ENCODE assay signal across 19 cellular contexts in genomic region chr22:18101536-18101935, GRCh38. TPM values are rescaled to one million over a fixed set of nuclear protein-coding genes. Genes with fewer than 3 reads are reported as not detected.
DNase-seq lines count a peak whose midpoint lies in the region; ATAC-seq and TF ChIP-seq lines count a peak whose summit lies in the region.
"Had no signal": no experiment of that assay in that cellular context is flagged by ENCODE, and none has a peak within 500 bp of the region (broad histone marks: within the 10 kb centered on the region; RNA-seq: fewer than 3 reads in every experiment).

No MANE protein-coding gene starts in this region.

- peaks cover 17% of the 10 kb centered on the region for H3K9me3 Mint-ChIP-seq in activated CD4-positive, alpha-beta T cell treated with anti-CD3 and anti-CD28 coated beads, Interleukin-2, amount 10 ng/mL, durations not matched to agents 24 days and 14 days
- H3K9me3 Mint-ChIP-seq in activated T-helper 17 cell treated with anti-CD3 and anti-CD28 coated beads, Interleukin-2, amount 50 U/mL, for 72 hours: no peaks in the 10 kb centered on the region

- peak overlapping the region; percentile 43 for H3K27ac Mint-ChIP-seq in activated CD4-positive, alpha-beta T cell treated with anti-CD3 and anti-CD28 coated beads, Interleukin-2, amount 10 ng/mL, durations not matched to agents 24 days and 14 days
- H3K27ac Mint-ChIP-seq in activated T-helper 17 cell treated with anti-CD3 and anti-CD28 coated beads, Interleukin-2, amount 50 U/mL, for 72 hours: peak overlapping the region; percentile 12

- no peak for TF ChIP-seq CTCF in gastrocnemius medialis (IDR thresholded peaks at IDR 0.05 in 4 of 5, conservative IDR thresholded peaks at IDR 0.05 in 1 of 5)

- H3K9me3 ChIP-seq in gastrocnemius medialis: no peaks in the 10 kb centered on the region

- in situ Hi-C loops in gastrocnemius medialis (cut with MboI; ENCODE audit: low sequenced_read_pairs in 4 of 4): no loop called here

- ATAC-seq in activated T-helper 17 cell treated with anti-CD3 and anti-CD28 coated beads, Interleukin-2, amount 50 U/mL, for 72 hours (replicated peaks): no peak
- peak; percentile 57 to 93 for ATAC-seq in gastrocnemius medialis
- no peak for ATAC-seq in GM19395 (IDR thresholded peaks at IDR 0.05; ENCODE audit: unreplicated experiment)
- no peak for ATAC-seq in GM21717 (IDR thresholded peaks at IDR 0.05; ENCODE audit: unreplicated experiment)
- ATAC-seq: HCT116, Panc1 had no signal

- H3K4me3 Mint-ChIP-seq in activated CD4-positive, alpha-beta T cell treated with anti-CD3 and anti-CD28 coated beads, Interleukin-2, amount 10 ng/mL, durations not matched to agents 24 days and 14 days: no peak overlapping the region
- no peak overlapping the region for H3K4me3 Mint-ChIP-seq in activated T-helper 17 cell treated with anti-CD3 and anti-CD28 coated beads, Interleukin-2, amount 50 U/mL, for 72 hours

- peak overlapping the region in 3 of 4 donors; percentile 16 to 37 (median 22) for H3K27ac ChIP-seq in gastrocnemius medialis
- H3K27ac ChIP-seq: 22Rv1, BLaER1 had no signal

- H3K27me3 Mint-ChIP-seq in activated CD4-positive, alpha-beta T cell treated with anti-CD3 and anti-CD28 coated beads, Interleukin-2, amount 10 ng/mL, durations not matched to agents 24 days and 14 days: no peaks in the 10 kb centered on the region
- H3K27me3 Mint-ChIP-seq in activated T-helper 17 cell treated with anti-CD3 and anti-CD28 coated beads, Interleukin-2, amount 50 U/mL, for 72 hours: no peaks in the 10 kb centered on the region

- intact Hi-C loops in activated CD4-positive, alpha-beta T cell treated with anti-CD3 and anti-CD28 coated beads, Interleukin-2, amount 10 ng/mL, durations not matched to agents 24 days and 14 days (cut with micrococcal nuclease): no loop called here
- intact Hi-C loops in gastrocnemius medialis (cut with DNase I; ENCODE audit: low total_unique reads): no loop called here

- no peaks in the 10 kb centered on the region for H3K27me3 ChIP-seq in gastrocnemius medialis

- no peak overlapping the region for H3K4me3 ChIP-seq in gastrocnemius medialis
- H3K4me3 ChIP-seq: BLaER1 had no signal

- no peak for DNase-seq in activated CD4-positive, alpha-beta T cell treated with anti-CD3 and anti-CD28 coated beads, Interleukin-2, amount 10 ng/mL, durations not matched to agents 24 days and 14 days
- no peak for DNase-seq in activated CD4-positive, alpha-beta T cell treated with anti-CD3 and anti-CD28 coated beads, Interleukin-2, amount 50 U/mL, for 1 hour
- DNase-seq in MV-4-11 (lab: John Stamatoyannopoulos, UW) (peak; percentile 46), gastrocnemius medialis (peak in 1 of 2 donors; percentile 59), NCI-H345 treated with DMSO at 0.1 percent for 48 hours (lab: John Stamatoyannopoulos, UW; ENCODE audit: unreplicated experiment) (no peak)
- DNase-seq: DMS 273 treated with DMSO at 0.1 percent for 48 hours, IMR-90, NCI-H1092, NCI-H1694 treated with DMSO at 0.1 percent for 48 hours, NCI-H446 treated with DMSO at 0.1 percent for 48 hours, NCI-H748 treated with DMSO at 0.1 percent for 48 hours, Right ventricle myocardium superior had no signal

- H3K4me1 ChIP-seq in gastrocnemius medialis: peaks cover 0 to 26% of the 10 kb centered on the region in 2 donors

- TF ChIP-seq POLR2A in gastrocnemius medialis (IDR thresholded peaks at IDR 0.05): no peak

- H3K4me1 Mint-ChIP-seq in activated CD4-positive, alpha-beta T cell treated with anti-CD3 and anti-CD28 coated beads, Interleukin-2, amount 10 ng/mL, durations not matched to agents 24 days and 14 days: peaks cover 28% of the 10 kb centered on the region
- H3K4me1 Mint-ChIP-seq in activated T-helper 17 cell treated with anti-CD3 and anti-CD28 coated beads, Interleukin-2, amount 50 U/mL, for 72 hours: peaks cover 35% of the 10 kb centered on the region

- no peaks in the 10 kb centered on the region for H3K36me3 ChIP-seq in gastrocnemius medialis

- H3K36me3 Mint-ChIP-seq in activated CD4-positive, alpha-beta T cell treated with anti-CD3 and anti-CD28 coated beads, Interleukin-2, amount 10 ng/mL, durations not matched to agents 24 days and 14 days (ENCODE audit: low read depth): peaks cover 52% of the 10 kb centered on the region
- H3K36me3 Mint-ChIP-seq in activated T-helper 17 cell treated with anti-CD3 and anti-CD28 coated beads, Interleukin-2, amount 50 U/mL, for 72 hours (ENCODE audit: low read depth): peaks cover 68% of the 10 kb centered on the region

RNA-seq across cellular contexts. Expression of gene TUBA8, which starts 9.1 kb away (rescaled TPM):
- total RNA-seq in activated CD4-positive, alpha-beta T cell treated with anti-CD3 and anti-CD28 coated beads, Interleukin-2, amount 10 ng/mL, durations not matched to agents 24 days and 14 days: 1.2 and 1.7 TPM in 2 replicates
- total RNA-seq in activated T-helper 17 cell treated with anti-CD3 and anti-CD28 coated beads, Interleukin-2, amount 50 U/mL, for 72 hours: 1 to 10 TPM; 4.7 to 6.6 TPM
- 100 to 1,000 TPM in 1 of 4 donors, 10 to 100 TPM in 3; 57.8 to 114 (median 77.7) TPM for total RNA-seq in gastrocnemius medialis

RNA-seq across cellular contexts. Expression of gene PEX26, which starts 23.7 kb away (rescaled TPM):
- total RNA-seq in activated CD4-positive, alpha-beta T cell treated with anti-CD3 and anti-CD28 coated beads, Interleukin-2, amount 10 ng/mL, durations not matched to agents 24 days and 14 days: 53.5 and 54.0 TPM in 2 replicates
- 10 to 100 TPM; 53.4 to 70.5 TPM for total RNA-seq in activated T-helper 17 cell treated with anti-CD3 and anti-CD28 coated beads, Interleukin-2, amount 50 U/mL, for 72 hours
- 10 to 100 TPM; 16.4 to 24.7 (median 16.8) TPM for total RNA-seq in gastrocnemius medialis

RNA-seq across cellular contexts. Expression of gene USP18, which starts 48.4 kb away (rescaled TPM):
- total RNA-seq in activated CD4-positive, alpha-beta T cell treated with anti-CD3 and anti-CD28 coated beads, Interleukin-2, amount 10 ng/mL, durations not matched to agents 24 days and 14 days: 22.7 and 23.4 TPM in 2 replicates
- 1 to 10 TPM; 1.9 to 2.5 TPM for total RNA-seq in activated T-helper 17 cell treated with anti-CD3 and anti-CD28 coated beads, Interleukin-2, amount 50 U/mL, for 72 hours
- 1 to 10 TPM; 1.1 to 4.8 (median 2.9) TPM for total RNA-seq in gastrocnemius medialis

Comparison
In these comparisons a context has a peak if more than half of its experiments do, and no peak if none do; other contexts are left out.
1. ATAC-seq: peak in gastrocnemius medialis (2 of 2); none in activated T-helper 17 cell treated with anti-CD3 and anti-CD28 coated beads, Interleukin-2, amount 50 U/mL, for 72 hours (single experiment), GM19395 (single experiment) and GM21717 (single experiment).
2. RNA of gene TUBA8, which starts 9.1 kb away (total RNA-seq): 57.8 to 114 TPM in gastrocnemius medialis; 4.7 to 6.6 TPM in activated T-helper 17 cell treated with anti-CD3 and anti-CD28 coated beads, Interleukin-2, amount 50 U/mL, for 72 hours and 1.2 to 1.7 TPM in activated CD4-positive, alpha-beta T cell treated with anti-CD3 and anti-CD28 coated beads, Interleukin-2, amount 10 ng/mL, durations not matched to agents 24 days and 14 days; every median in the first group is over 4 times any median in the second.